18 cellular contexts compared by ENCODE assay signal in genomic region chr2:8513601-8514273, GRCh38.
A peak's percentile ranks its signal among the peaks of the same experiment; 100 is the strongest.
DNase-seq lines count a peak whose midpoint lies in the region; ATAC-seq and TF ChIP-seq lines count a peak whose summit lies in the region.
"Had no signal": no experiment of that assay in that cellular context is flagged by ENCODE, and none has a peak within 500 bp of the region (broad histone marks: within the 10 kb centered on the region; RNA-seq: fewer than 3 reads in every experiment).

No MANE protein-coding gene starts in this region.

- peaks cover 15% of the 10 kb centered on the region for H3K9me3 ChIP-seq in DND-41 (ENCODE audit: insufficient read depth, low read length, severe bottlenecking)
- H3K9me3 ChIP-seq: thyroid gland had no signal

- H3K4me2 ChIP-seq in DND-41 (ENCODE audit: insufficient read depth, low read length): no peak overlapping the region

- no peak overlapping the region; a peak in 1 of 4 replicates for H3K4me3 ChIP-seq in DND-41 (ENCODE audit: low read depth in 1 of 2, low read length in 2 of 2)
- H3K4me3 ChIP-seq: thyroid gland had no signal

- no peak overlapping the region for H2AFZ ChIP-seq in DND-41 (ENCODE audit: low read depth, low read length)

- DNase-seq in activated CD4-positive, alpha-beta T cell treated with anti-CD3 and anti-CD28 coated beads for 36 hours: no peak
- DNase-seq in activated CD4-positive, alpha-beta T cell treated with anti-CD3 and anti-CD28 coated beads, Interleukin-2, amount 50 U/mL, for 48 hours: no peak
- DNase-seq in DND-41 (no peak), NCI-H69 (lab: John Stamatoyannopoulos, UW) (no peak), AG08395 (ENCODE audit: low spot score) (no peak)
- DNase-seq in natural killer cell treated with Interleukin-12 subunit alpha and Interleukin-12 subunit beta and Interleukin-15 and Interleukin-18, amount 100 ng/mL, for 72 hours (ENCODE audit: low spot score): no peak
- DNase-seq in stimulated activated CD4-positive, alpha-beta T cell treated with anti-CD3 and anti-CD28 coated beads, Interleukin-4, amount 100 ng/mL, for 1 hour: no peak
- DNase-seq: CD4-positive, CD25-positive, alpha-beta regulatory T cell; DMS79; HFFc6; hypothalamus; kidney; NCI-H1436; NCI-H774; thyroid gland had no signal

- no peak for TF ChIP-seq CTCF in DND-41 (IDR thresholded peaks at IDR 0.05; ENCODE audit: borderline replicate concordance, extremely low read depth, low read length, poor library complexity, severe bottlenecking)

- ATAC-seq in activated CD4-positive, alpha-beta T cell treated with anti-CD3 and anti-CD28 coated beads for 36 hours: no peak
- no peak for ATAC-seq in DND-41 (ENCODE audit: insufficient read depth, low read depth)
- ATAC-seq in activated T-helper 17 cell treated with anti-CD3 and anti-CD28 coated beads, Interleukin-2, amount 50 U/mL, for 72 hours (replicated peaks): no peak
- ATAC-seq in natural killer cell treated with Interleukin-12 subunit alpha and Interleukin-12 subunit beta and Interleukin-15 and Interleukin-18, amount 100 ng/mL, for 72 hours: no peak
- ATAC-seq: Panc1 had no signal

- POLR2A ChIA-PET in activated CD4-positive, alpha-beta T cell treated with anti-CD3 and anti-CD28 coated beads for 36 hours (lab: Charles Lee): interaction anchor here (1.0 to 3.8 kb wide), 4 partner anchors 30 to 171 kb away, joined by 3 to 41 read pairs (median 22); partner anchors contain the start of gene ID2

- H3K36me3 ChIP-seq in DND-41 (ENCODE audit: insufficient read depth, low read length): no peaks in the 10 kb centered on the region
- H3K36me3 ChIP-seq: thyroid gland had no signal

- no peak overlapping the region for H3K9ac ChIP-seq in DND-41 (ENCODE audit: low read depth, low read length)

- H3K4me1 Mint-ChIP-seq in activated CD4-positive, alpha-beta T cell treated with anti-CD3 and anti-CD28 coated beads for 36 hours: peaks cover 50% of the 10 kb centered on the region
- peaks cover 47% of the 10 kb centered on the region for H3K4me1 Mint-ChIP-seq in activated T-helper 17 cell treated with anti-CD3 and anti-CD28 coated beads, Interleukin-2, amount 50 U/mL, for 72 hours
- peaks cover 65 to 71% of the 10 kb centered on the region in 2 donors for H3K4me1 Mint-ChIP-seq in natural killer cell treated with Interleukin-12 subunit alpha and Interleukin-12 subunit beta and Interleukin-15 and Interleukin-18, amount 100 ng/mL, for 72 hours (ENCODE audit: low read depth in 2 of 2)
- H3K4me1 Mint-ChIP-seq: nephron had no signal

- intact Hi-C loops in activated CD4-positive, alpha-beta T cell treated with anti-CD3 and anti-CD28 coated beads for 36 hours (cut with DNase I, micrococcal nuclease): loop anchor here (1.0 to 2.0 kb wide), 4 partner anchors 25 to 67 kb away; no protein-coding TSS in a partner anchor

- H3K27me3 Mint-ChIP-seq in activated CD4-positive, alpha-beta T cell treated with anti-CD3 and anti-CD28 coated beads for 36 hours: no peaks in the 10 kb centered on the region
- H3K27me3 Mint-ChIP-seq in activated T-helper 17 cell treated with anti-CD3 and anti-CD28 coated beads, Interleukin-2, amount 50 U/mL, for 72 hours: no peaks in the 10 kb centered on the region
- H3K27me3 Mint-ChIP-seq in natural killer cell treated with Interleukin-12 subunit alpha and Interleukin-12 subunit beta and Interleukin-15 and Interleukin-18, amount 100 ng/mL, for 72 hours: no peaks in the 10 kb centered on the region
- H3K27me3 Mint-ChIP-seq: CD4-positive, CD25-positive, alpha-beta regulatory T cell had no signal

- H3K27ac Mint-ChIP-seq in activated CD4-positive, alpha-beta T cell treated with anti-CD3 and anti-CD28 coated beads for 36 hours: peak overlapping the region; percentile 93
- H3K27ac Mint-ChIP-seq in activated T-helper 17 cell treated with anti-CD3 and anti-CD28 coated beads, Interleukin-2, amount 50 U/mL, for 72 hours: peak overlapping the region; percentile 97
- H3K27ac Mint-ChIP-seq in natural killer cell treated with Interleukin-12 subunit alpha and Interleukin-12 subunit beta and Interleukin-15 and Interleukin-18, amount 100 ng/mL, for 72 hours: peak overlapping the region; percentile 82 to 85
- H3K27ac Mint-ChIP-seq: HFFc6, nephron had no signal

- H3K4me1 ChIP-seq in DND-41 (ENCODE audit: insufficient read depth, low read length): peaks cover 40% of the 10 kb centered on the region

- H4K20me1 ChIP-seq in DND-41 (ENCODE audit: insufficient read depth, low read length): no peaks in the 10 kb centered on the region

- H3K27me3 ChIP-seq in DND-41 (ENCODE audit: insufficient read depth, low read length, poor library complexity): no peaks in the 10 kb centered on the region
- H3K27me3 ChIP-seq: thyroid gland had no signal

- H3K9me3 Mint-ChIP-seq in activated CD4-positive, alpha-beta T cell treated with anti-CD3 and anti-CD28 coated beads for 36 hours (ENCODE audit: low read depth): peaks cover 21% of the 10 kb centered on the region
- peaks cover 6% of the 10 kb centered on the region for H3K9me3 Mint-ChIP-seq in activated T-helper 17 cell treated with anti-CD3 and anti-CD28 coated beads, Interleukin-2, amount 50 U/mL, for 72 hours
- no peaks in the 10 kb centered on the region for H3K9me3 Mint-ChIP-seq in natural killer cell treated with Interleukin-12 subunit alpha and Interleukin-12 subunit beta and Interleukin-15 and Interleukin-18, amount 100 ng/mL, for 72 hours

- peak overlapping the region; percentile 30 for H3K4me3 Mint-ChIP-seq in activated CD4-positive, alpha-beta T cell treated with anti-CD3 and anti-CD28 coated beads for 36 hours
- H3K4me3 Mint-ChIP-seq in activated T-helper 17 cell treated with anti-CD3 and anti-CD28 coated beads, Interleukin-2, amount 50 U/mL, for 72 hours: peak overlapping the region; percentile 83
- H3K4me3 Mint-ChIP-seq in natural killer cell treated with Interleukin-12 subunit alpha and Interleukin-12 subunit beta and Interleukin-15 and Interleukin-18, amount 100 ng/mL, for 72 hours: peak overlapping the region; percentile 65
- H3K4me3 Mint-ChIP-seq: CD4-positive, CD25-positive, alpha-beta regulatory T cell; HFFc6; nephron had no signal

- CTCF ChIA-PET in activated CD4-positive, alpha-beta T cell treated with anti-CD3 and anti-CD28 coated beads for 36 hours (lab: Charles Lee): interaction anchor here (0.6 kb wide), 1 partner anchor 40 kb away, joined by 3 read pairs; no protein-coding TSS in a partner anchor

- no peaks in the 10 kb centered on the region for H3K79me2 ChIP-seq in DND-41 (ENCODE audit: insufficient read depth, low read length)

- H3K36me3 Mint-ChIP-seq in activated CD4-positive, alpha-beta T cell treated with anti-CD3 and anti-CD28 coated beads for 36 hours (ENCODE audit: low read depth): peaks cover 20% of the 10 kb centered on the region
- peaks cover 13% of the 10 kb centered on the region for H3K36me3 Mint-ChIP-seq in activated T-helper 17 cell treated with anti-CD3 and anti-CD28 coated beads, Interleukin-2, amount 50 U/mL, for 72 hours (ENCODE audit: low read depth)
- H3K36me3 Mint-ChIP-seq in natural killer cell treated with Interleukin-12 subunit alpha and Interleukin-12 subunit beta and Interleukin-15 and Interleukin-18, amount 100 ng/mL, for 72 hours: peaks cover 14% of the 10 kb centered on the region
- H3K36me3 Mint-ChIP-seq: CD4-positive, CD25-positive, alpha-beta regulatory T cell had no signal

- peak overlapping the region; percentile 34 for H3K27ac ChIP-seq in DND-41 (ENCODE audit: low read length)
- H3K27ac ChIP-seq: thyroid gland had no signal

Comparison
In these comparisons a context has a peak if more than half of its experiments do, and no peak if none do; other contexts are left out.
1. H3K4me3 Mint-ChIP-seq: peak in every context shown above with its lines; median percentile 83 in activated T-helper 17 cell treated with anti-CD3 and anti-CD28 coated beads, Interleukin-2, amount 50 U/mL, for 72 hours; 65 in natural killer cell treated with Interleukin-12 subunit alpha and Interleukin-12 subunit beta and Interleukin-15 and Interleukin-18, amount 100 ng/mL, for 72 hours; 30 in activated CD4-positive, alpha-beta T cell treated with anti-CD3 and anti-CD28 coated beads for 36 hours.